ENCODE assay signal across 12 cellular contexts in the genomic region with DNA sequence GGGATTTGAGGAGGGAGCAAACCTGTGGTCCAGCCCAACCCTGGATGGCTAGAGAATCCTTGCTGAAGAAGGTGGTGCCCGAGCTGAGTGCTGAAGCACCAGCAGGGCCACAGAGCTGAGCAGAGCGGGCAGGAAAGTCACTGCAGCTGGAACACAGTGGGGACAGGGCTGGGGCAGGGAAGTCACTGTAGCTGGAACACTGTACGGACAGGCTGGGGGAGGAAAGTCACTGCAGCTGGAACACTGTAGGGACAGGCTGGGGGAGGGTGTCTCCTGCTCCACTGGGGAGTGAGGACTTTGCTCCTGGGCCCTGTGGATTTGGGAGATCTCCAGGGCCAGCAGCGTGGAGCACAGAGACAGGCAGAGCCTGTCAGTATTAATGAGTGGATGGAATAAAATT.
"Had no signal": no experiment of that assay in that cellular context is flagged by ENCODE, and none has a peak within 500 bp of the region (broad histone marks: within the 10 kb centered on the region; RNA-seq: fewer than 3 reads in every experiment).

No MANE protein-coding gene starts in this region.

- H3K27me3 ChIP-seq: adrenal gland, dorsolateral prefrontal cortex, spleen had no signal

- H3K4me3 ChIP-seq: adrenal gland, dorsolateral prefrontal cortex, mucosa of descending colon, spleen had no signal

- H3K36me3 ChIP-seq: adrenal gland, spleen had no signal

- H3K9me3 ChIP-seq: adrenal gland, mucosa of descending colon, spleen had no signal

- H3K27ac Mint-ChIP-seq: activated CD8-positive, alpha-beta memory T cell treated with anti-CD3 and anti-CD28 coated beads, Interleukin-2, amount 10 ng/mL, durations not matched to agents 7 days and 5 days; natural killer cell; T-helper 2 cell treated with Interferon-gamma antibody and Interleukin-4, amounts not matched to agents 5 μg/mL and 100 μg/mL, for 36 hours had no signal

- DNase-seq: activated CD4-positive, CD25-positive, alpha-beta regulatory T cell; activated CD8-positive, alpha-beta memory T cell treated with anti-CD3 and anti-CD28 coated beads, Interleukin-2, amount 10 ng/mL, durations not matched to agents 7 days and 5 days; activated naive CD4-positive, alpha-beta T cell treated with anti-CD3 and anti-CD28 coated beads, Interleukin-2, amount 50 U/mL, for 16 hours; activated T-cell treated with anti-CD3 and anti-CD28 coated beads, Interleukin-2, amount 50 U/mL, for 1 hour; adrenal gland; erythroblast; natural killer cell; spleen had no signal

- H3K27ac ChIP-seq: adrenal gland, dorsolateral prefrontal cortex had no signal

- H3K4me3 Mint-ChIP-seq: activated CD8-positive, alpha-beta memory T cell treated with anti-CD3 and anti-CD28 coated beads, Interleukin-2, amount 10 ng/mL, durations not matched to agents 7 days and 5 days; natural killer cell; T-helper 2 cell treated with Interferon-gamma antibody and Interleukin-4, amounts not matched to agents 5 μg/mL and 100 μg/mL, for 36 hours had no signal

- H3K36me3 Mint-ChIP-seq: natural killer cell had no signal

- ATAC-seq: mucosa of descending colon, natural killer cell, sciatic nerve had no signal

- H3K9me3 Mint-ChIP-seq: natural killer cell; T-helper 2 cell treated with Interferon-gamma antibody and Interleukin-4, amounts not matched to agents 5 μg/mL and 100 μg/mL, for 36 hours had no signal
